8 cellular contexts compared by ENCODE assay signal in the genomic region with DNA sequence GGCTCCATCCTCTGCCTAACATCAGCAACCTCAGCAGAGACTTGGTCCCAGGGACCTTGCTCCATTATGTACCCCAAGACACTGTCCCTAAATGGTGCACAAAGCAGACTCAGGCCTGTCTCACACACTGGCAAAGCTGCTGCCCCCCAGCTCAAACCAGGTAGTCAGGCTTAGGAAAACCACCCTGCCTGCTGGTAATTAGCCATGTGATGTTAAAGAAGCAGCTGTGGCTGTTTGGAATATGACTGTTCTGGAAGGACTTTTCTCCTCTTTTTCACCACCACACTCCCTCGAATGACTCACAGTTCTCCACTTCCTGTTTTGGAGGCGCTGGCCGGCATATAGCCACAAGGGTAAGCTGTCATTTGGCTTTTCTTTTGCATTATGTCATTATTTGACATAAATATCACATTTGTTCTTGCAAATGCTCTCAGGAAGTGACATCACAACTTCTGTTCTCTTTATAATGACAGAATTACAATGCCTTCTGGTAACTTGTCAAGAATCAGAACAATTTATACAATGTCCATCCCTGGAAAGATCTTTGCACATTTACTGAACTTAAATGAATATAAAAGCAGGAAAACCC.
DNase-seq lines count a peak whose midpoint lies in the region; ATAC-seq and TF ChIP-seq lines count a peak whose summit lies in the region.

No MANE protein-coding gene starts in this region.

- TF ChIP-seq CTCF in RWPE1 (conservative IDR thresholded peaks at IDR 0.05; ENCODE audit: low read depth) = no peak
- TF ChIP-seq CTCF in liver (IDR thresholded peaks at IDR 0.05; ENCODE audit: low read depth, low read length, missing input control) = no peak

- POLR2A ChIA-PET in RWPE1 (lab: Yijun Ruan, JAX; ENCODE audit: low non-redundant PET) = no interaction called here

- no peak overlapping the region for H3K4me3 ChIP-seq in liver (ENCODE audit: low read depth in 1 of 3, low read length in 3 of 3)

- CTCF ChIA-PET in RWPE1 (lab: Yijun Ruan, JAX) = interaction anchor here (1.8 kb wide), 1 partner anchor 14 kb away, joined by 5 read pairs; no protein-coding TSS in a partner anchor

- peak; percentile 14 to 17 for TF ChIP-seq RAD21 in liver (IDR thresholded peaks at IDR 0.05)

- H3K9me3 ChIP-seq in liver (ENCODE audit: control insufficient read depth in 4 of 4, low read length in 3 of 4) = no peaks in the 10 kb centered on the region

- H3K9ac ChIP-seq in liver (ENCODE audit: low read depth in 1 of 2, low read length in 2 of 2) = peak overlapping the region; percentile 25 to 40

- H3K36me3 ChIP-seq in liver (ENCODE audit: control insufficient read depth in 4 of 4, insufficient read depth in 3 of 4, low read depth in 1 of 4, low read length in 3 of 4) = no peaks in the 10 kb centered on the region

- H3K27ac ChIP-seq in RWPE1 = peak overlapping the region; percentile 88
- peak overlapping the region; percentile 93 to 98 for H3K27ac ChIP-seq in liver (ENCODE audit: low read depth in 1 of 2, low read length in 2 of 2)

- H3K4me1 ChIP-seq in liver (ENCODE audit: control insufficient read depth in 4 of 4, insufficient read depth in 4 of 4, low read length in 3 of 4) = peaks cover 3 to 38% (median 15%) of the 10 kb centered on the region in 4 donors

- peak; percentile 91 for DNase-seq in AG20443 (ENCODE audit: low spot score)
- peak; percentile 97 for DNase-seq in RWPE1 (ENCODE audit: low spot score)
- DNase-seq in central memory CD4-positive, alpha-beta T cell = peak; percentile 26
- peak; percentile 38 for DNase-seq in superior temporal gyrus (ENCODE audit: extremely low spot score)
- no peak for DNase-seq in NCI-H1417 treated with DMSO at 0.1 percent for 48 hours (lab: John Stamatoyannopoulos, UW)

- peak; percentile 71 for ATAC-seq in GM18858 (IDR thresholded peaks at IDR 0.05; ENCODE audit: unreplicated experiment)
- peak; percentile 63 for ATAC-seq in HG03066 (IDR thresholded peaks at IDR 0.05; ENCODE audit: low read depth, unreplicated experiment)

- H3K27me3 ChIP-seq in liver (ENCODE audit: control insufficient read depth in 4 of 4, insufficient read depth in 4 of 4, low read length in 3 of 4) = no peaks in the 10 kb centered on the region

- WGBS in liver = 26% methylated on average over 3 of the region's 3 CpGs

TF ChIP-seq in liver, 16 proteins besides CTCF, POLR2A, EP300 and RAD21:
- peak; percentile 52 to 74 for TF ChIP-seq GABPA (IDR thresholded peaks at IDR 0.05 in 1 of 2, conservative IDR thresholded peaks at IDR 0.05 in 1 of 2)
- TF ChIP-seq, protein P1, sequence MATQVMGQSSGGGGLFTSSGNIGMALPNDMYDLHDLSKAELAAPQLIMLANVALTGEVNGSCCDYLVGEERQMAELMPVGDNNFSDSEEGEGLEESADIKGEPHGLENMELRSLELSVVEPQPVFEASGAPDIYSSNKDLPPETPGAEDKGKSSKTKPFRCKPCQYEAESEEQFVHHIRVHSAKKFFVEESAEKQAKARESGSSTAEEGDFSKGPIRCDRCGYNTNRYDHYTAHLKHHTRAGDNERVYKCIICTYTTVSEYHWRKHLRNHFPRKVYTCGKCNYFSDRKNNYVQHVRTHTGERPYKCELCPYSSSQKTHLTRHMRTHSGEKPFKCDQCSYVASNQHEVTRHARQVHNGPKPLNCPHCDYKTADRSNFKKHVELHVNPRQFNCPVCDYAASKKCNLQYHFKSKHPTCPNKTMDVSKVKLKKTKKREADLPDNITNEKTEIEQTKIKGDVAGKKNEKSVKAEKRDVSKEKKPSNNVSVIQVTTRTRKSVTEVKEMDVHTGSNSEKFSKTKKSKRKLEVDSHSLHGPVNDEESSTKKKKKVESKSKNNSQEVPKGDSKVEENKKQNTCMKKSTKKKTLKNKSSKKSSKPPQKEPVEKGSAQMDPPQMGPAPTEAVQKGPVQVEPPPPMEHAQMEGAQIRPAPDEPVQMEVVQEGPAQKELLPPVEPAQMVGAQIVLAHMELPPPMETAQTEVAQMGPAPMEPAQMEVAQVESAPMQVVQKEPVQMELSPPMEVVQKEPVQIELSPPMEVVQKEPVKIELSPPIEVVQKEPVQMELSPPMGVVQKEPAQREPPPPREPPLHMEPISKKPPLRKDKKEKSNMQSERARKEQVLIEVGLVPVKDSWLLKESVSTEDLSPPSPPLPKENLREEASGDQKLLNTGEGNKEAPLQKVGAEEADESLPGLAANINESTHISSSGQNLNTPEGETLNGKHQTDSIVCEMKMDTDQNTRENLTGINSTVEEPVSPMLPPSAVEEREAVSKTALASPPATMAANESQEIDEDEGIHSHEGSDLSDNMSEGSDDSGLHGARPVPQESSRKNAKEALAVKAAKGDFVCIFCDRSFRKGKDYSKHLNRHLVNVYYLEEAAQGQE (IDR thresholded peaks at IDR 0.05) = no peak
- TF ChIP-seq, protein P2, sequence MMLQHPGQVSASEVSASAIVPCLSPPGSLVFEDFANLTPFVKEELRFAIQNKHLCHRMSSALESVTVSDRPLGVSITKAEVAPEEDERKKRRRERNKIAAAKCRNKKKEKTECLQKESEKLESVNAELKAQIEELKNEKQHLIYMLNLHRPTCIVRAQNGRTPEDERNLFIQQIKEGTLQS (IDR thresholded peaks at IDR 0.05) = no peak
- TF ChIP-seq RXRA (IDR thresholded peaks at IDR 0.05) = no peak
- TF ChIP-seq, protein P3, sequence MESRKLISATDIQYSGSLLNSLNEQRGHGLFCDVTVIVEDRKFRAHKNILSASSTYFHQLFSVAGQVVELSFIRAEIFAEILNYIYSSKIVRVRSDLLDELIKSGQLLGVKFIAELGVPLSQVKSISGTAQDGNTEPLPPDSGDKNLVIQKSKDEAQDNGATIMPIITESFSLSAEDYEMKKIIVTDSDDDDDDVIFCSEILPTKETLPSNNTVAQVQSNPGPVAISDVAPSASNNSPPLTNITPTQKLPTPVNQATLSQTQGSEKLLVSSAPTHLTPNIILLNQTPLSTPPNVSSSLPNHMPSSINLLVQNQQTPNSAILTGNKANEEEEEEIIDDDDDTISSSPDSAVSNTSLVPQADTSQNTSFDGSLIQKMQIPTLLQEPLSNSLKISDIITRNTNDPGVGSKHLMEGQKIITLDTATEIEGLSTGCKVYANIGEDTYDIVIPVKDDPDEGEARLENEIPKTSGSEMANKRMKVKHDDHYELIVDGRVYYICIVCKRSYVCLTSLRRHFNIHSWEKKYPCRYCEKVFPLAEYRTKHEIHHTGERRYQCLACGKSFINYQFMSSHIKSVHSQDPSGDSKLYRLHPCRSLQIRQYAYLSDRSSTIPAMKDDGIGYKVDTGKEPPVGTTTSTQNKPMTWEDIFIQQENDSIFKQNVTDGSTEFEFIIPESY (IDR thresholded peaks at IDR 0.05) = no peak
- TF ChIP-seq HNF4A (conservative IDR thresholded peaks at IDR 0.05) = no peak
- TF ChIP-seq JUND (IDR thresholded peaks at IDR 0.05) = peak; percentile 87 to 90
- no peak for TF ChIP-seq FOXA2 (IDR thresholded peaks at IDR 0.05)
- TF ChIP-seq EGR1 (IDR thresholded peaks at IDR 0.05; ENCODE audit: low read depth in 2 of 2) = no peak
- TF ChIP-seq SP1 (IDR thresholded peaks at IDR 0.05) = no peak
- no peak for TF ChIP-seq NR2F2 (IDR thresholded peaks at IDR 0.05)
- TF ChIP-seq FOXA1 (IDR thresholded peaks at IDR 0.05) = no peak
- no peak for TF ChIP-seq HNF4G (IDR thresholded peaks at IDR 0.05)
